8 cellular contexts compared by ENCODE assay signal in the genomic region with DNA sequence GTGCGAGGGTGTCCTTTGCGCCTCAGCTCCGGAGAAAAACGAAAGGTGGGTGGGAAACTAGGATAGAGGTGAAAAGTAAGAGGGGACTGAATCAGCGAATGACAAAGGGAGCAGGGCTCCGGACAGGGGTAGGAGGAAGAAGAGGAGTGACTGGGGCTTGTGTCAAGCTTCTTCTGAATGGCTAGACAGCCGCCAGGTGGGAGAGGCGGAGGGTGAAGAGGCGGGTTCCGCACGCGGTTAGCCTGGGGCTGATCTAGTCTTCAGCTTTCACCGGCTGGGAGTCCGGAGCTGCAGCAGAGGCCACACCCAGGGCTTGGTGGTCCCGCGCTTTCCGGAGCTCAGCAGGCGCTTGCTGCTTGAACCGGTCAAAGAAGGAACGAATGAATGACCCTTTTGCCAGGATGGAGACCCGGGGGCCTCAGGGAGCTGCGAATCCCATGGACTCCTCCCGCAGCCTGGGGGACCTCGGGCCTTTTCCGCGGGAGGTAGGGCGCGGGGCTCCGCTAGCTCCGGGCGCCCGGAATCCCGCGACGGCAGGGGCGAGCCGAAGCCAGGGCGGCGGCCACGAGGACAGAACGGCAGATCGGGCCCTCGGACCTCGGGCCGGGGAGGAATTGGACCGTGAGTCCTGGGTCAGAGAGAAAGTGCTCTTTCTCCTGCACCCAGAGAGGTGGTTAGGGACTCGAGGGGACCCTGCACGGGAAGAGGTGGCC. TPM values are rescaled to one million over a fixed set of nuclear protein-coding genes. Genes with fewer than 3 reads are reported as not detected.
DNase-seq lines count a peak whose midpoint lies in the region; ATAC-seq and TF ChIP-seq lines count a peak whose summit lies in the region.

A gene (plus strand): TSS at position 256 of the 713 bp plus-strand sequence. CDS start 125 bp downstream, at position 381.

- WGBS in right lobe of liver (ENCODE audit: insufficient coverage, low coverage, low lambda C conversion rate, missing lambda C conversion rate): 2% methylated on average over 11 of the region's 48 CpGs
- 1 to 2% (median 2%) methylated on average over 24 to 48 of the region's 48 CpGs for WGBS in stomach, 5 donors

- DNase-seq in BE2C (peak; percentile 28), PC-9 (peak; percentile 72 to 83), cardiac fibroblast (ENCODE audit: low read depth in 2 of 2) (no peak), right lobe of liver (peak; percentile 51 to 76 (median 75)), stomach (peak; percentile 31), epidermal melanocyte (ENCODE audit: insufficient read length, low spot score) (no peak)

- POLR2A ChIA-PET in PC-9 (lab: Charles Lee; ENCODE audit: unreplicated experiment): interaction anchor here (0.6 kb wide), 2 partner anchors 1484 to 1809 kb away, joined by 4 to 10 read pairs; no protein-coding TSS in a partner anchor

- peaks cover 26% of the 10 kb centered on the region for H3F3A ChIP-seq in PC-9 (ENCODE audit: insufficient read depth, low read depth)

- H3K9me3 ChIP-seq in BE2C: no peaks in the 10 kb centered on the region; the same call in 1 of the 2 replicates
- no peaks in the 10 kb centered on the region; the same call in 1 of the 2 replicates for H3K9me3 ChIP-seq in PC-9 (ENCODE audit: insufficient read depth, low read depth)
- no peaks in the 10 kb centered on the region for H3K9me3 ChIP-seq in right lobe of liver
- H3K9me3 ChIP-seq in stomach: no peaks in the 10 kb centered on the region

- TF ChIP-seq CTCF in BE2C (IDR thresholded peaks at IDR 0.05; ENCODE audit: low read depth, low read length): no peak
- TF ChIP-seq CTCF in PC-9 (conservative IDR thresholded peaks at IDR 0.05): no peak
- no peak for TF ChIP-seq CTCF in cardiac fibroblast (IDR thresholded peaks at IDR 0.05; ENCODE audit: low read depth, low read length)
- no peak for TF ChIP-seq CTCF in right lobe of liver (IDR thresholded peaks at IDR 0.05)
- no peak for TF ChIP-seq CTCF in stomach (IDR thresholded peaks at IDR 0.05)

- H3K79me2 ChIP-seq in PC-9 (ENCODE audit: low read depth): peaks cover 26% of the 10 kb centered on the region

- H3K4me3 ChIP-seq in BE2C (ENCODE audit: low read depth, low read length) (peak within 1 kb of the TSS; percentile 44), PC-9 (peak within 1 kb of the TSS; percentile 82), cardiac fibroblast (replicated peaks in 1 of 2; ENCODE audit: low read depth in 2 of 2, low read length in 2 of 2) (peak within 1 kb of the TSS; percentile 48 to 53), right lobe of liver (peak within 1 kb of the TSS; percentile 48 to 64 (median 52)), stomach (peak within 1 kb of the TSS; percentile 40 to 57 (median 45))

- no peaks in the 10 kb centered on the region for H4K20me1 ChIP-seq in PC-9 (ENCODE audit: insufficient read depth)

- peak within 1 kb of the TSS; percentile 93 for H2AFZ ChIP-seq in PC-9

- ATAC-seq in GM19043 (IDR thresholded peaks at IDR 0.05; ENCODE audit: low read depth, unreplicated experiment): peak; percentile 65
- peak; percentile 73 for ATAC-seq in HG03108 (IDR thresholded peaks at IDR 0.05; ENCODE audit: unreplicated experiment)
- peak; percentile 84 to 92 (median 88) for ATAC-seq in right lobe of liver

- H3K9me2 ChIP-seq in PC-9 (ENCODE audit: insufficient read depth): no peaks in the 10 kb centered on the region

- CTCF ChIA-PET in PC-9 (lab: Charles Lee): interaction anchor here (0.6 to 1.0 kb wide), 6 partner anchors 9 to 118 kb away, joined by 3 to 17 read pairs (median 4); no protein-coding TSS in a partner anchor

- peaks cover 17% of the 10 kb centered on the region for H3K27me3 ChIP-seq in BE2C
- H3K27me3 ChIP-seq in PC-9 (ENCODE audit: insufficient read depth, low read depth): no peaks in the 10 kb centered on the region
- no peaks in the 10 kb centered on the region for H3K27me3 ChIP-seq in right lobe of liver
- peaks cover 0 to 47% (median 29%) of the 10 kb centered on the region in 3 donors for H3K27me3 ChIP-seq in stomach

- no peak for TF ChIP-seq EP300 in stomach (IDR thresholded peaks at IDR 0.05)

- H3K27ac ChIP-seq in PC-9: peak within 1 kb of the TSS; percentile 58
- peak within 1 kb of the TSS in 2 of 3 donors; percentile 1 to 44 for H3K27ac ChIP-seq in right lobe of liver
- H3K27ac ChIP-seq in stomach: peak within 1 kb of the TSS in 1 of 5 donors; percentile 9

- H3K4me1 ChIP-seq in BE2C (peaks cover 3% of the 10 kb centered on the region; the same call in 1 of the 2 replicates), PC-9 (replicated peaks; ENCODE audit: insufficient read depth) (peaks cover 34% of the 10 kb centered on the region), right lobe of liver (peaks cover 0 to 11% (median 3%) of the 10 kb centered on the region in 4 donors), stomach (peaks cover 11 to 23% (median 22%) of the 10 kb centered on the region in 4 donors)

- TF ChIP-seq POLR2A in right lobe of liver (IDR thresholded peaks at IDR 0.05) (no peak), stomach (IDR thresholded peaks at IDR 0.05) (no peak)

- H3K4me2 ChIP-seq in PC-9: peak within 1 kb of the TSS; percentile 81

- H3K36me3 ChIP-seq in BE2C (no peaks in the 10 kb centered on the region), PC-9 (ENCODE audit: low read depth) (no peaks in the 10 kb centered on the region; the same call in 1 of the 2 replicates), right lobe of liver (no peaks in the 10 kb centered on the region), stomach (no peaks in the 10 kb centered on the region)

- intact Hi-C loops in PC-9 (cut with micrococcal nuclease; ENCODE audit: unreplicated experiment): loop anchor here (10.0 kb wide), 1 partner anchor 114 kb away; no protein-coding TSS in a partner anchor
- intact Hi-C loops in right lobe of liver (cut with DNase I): no loop called here
- intact Hi-C loops in stomach (cut with DNase I; ENCODE audit: low total_unique reads): no loop called here

- TSS peak; percentile 50 for BruUV-seq in PC-9 (replicated peaks; lab: Mats Ljungman, UMichigan)

RNA-seq across cellular contexts. Expression of the gene that starts here (rescaled TPM):
- 1.6 TPM for polyA plus RNA-seq in BE2C (2012; ENCODE audit: insufficient read depth, insufficient read length, low read depth)
- total RNA-seq in PC-9 (2021) (12.3 and 21.9 TPM in 2 replicates), right lobe of liver (1 to 10 TPM in 3 of 6 experiments, under 1 TPM in 3; 0.18 to 3.4 (median 0.79) TPM), stomach (10 to 100 TPM in 3 of 5 donors, 1 to 10 TPM in 1, not detected in 1; 6.2 to 29.8 (median 23.8) TPM)
- polyA plus RNA-seq in stomach: 1 to 10 TPM in 2 of 3 donors, under 1 TPM in 1; 0.81 to 9.2 (median 4.5) TPM

Comparison
In these comparisons a context has a peak if more than half of its experiments do, and no peak if none do; other contexts are left out.
1. DNase-seq: peak in BE2C (single experiment), PC-9 (2 of 2), right lobe of liver (3 of 3) and stomach (single experiment); none in cardiac fibroblast (0 of 2) and epidermal melanocyte (single experiment).
2. Peak in every context shown above with its lines, with median percentiles within 50 percentile points of each other: H3K4me3 ChIP-seq and ATAC-seq.